In the genomic region with DNA sequence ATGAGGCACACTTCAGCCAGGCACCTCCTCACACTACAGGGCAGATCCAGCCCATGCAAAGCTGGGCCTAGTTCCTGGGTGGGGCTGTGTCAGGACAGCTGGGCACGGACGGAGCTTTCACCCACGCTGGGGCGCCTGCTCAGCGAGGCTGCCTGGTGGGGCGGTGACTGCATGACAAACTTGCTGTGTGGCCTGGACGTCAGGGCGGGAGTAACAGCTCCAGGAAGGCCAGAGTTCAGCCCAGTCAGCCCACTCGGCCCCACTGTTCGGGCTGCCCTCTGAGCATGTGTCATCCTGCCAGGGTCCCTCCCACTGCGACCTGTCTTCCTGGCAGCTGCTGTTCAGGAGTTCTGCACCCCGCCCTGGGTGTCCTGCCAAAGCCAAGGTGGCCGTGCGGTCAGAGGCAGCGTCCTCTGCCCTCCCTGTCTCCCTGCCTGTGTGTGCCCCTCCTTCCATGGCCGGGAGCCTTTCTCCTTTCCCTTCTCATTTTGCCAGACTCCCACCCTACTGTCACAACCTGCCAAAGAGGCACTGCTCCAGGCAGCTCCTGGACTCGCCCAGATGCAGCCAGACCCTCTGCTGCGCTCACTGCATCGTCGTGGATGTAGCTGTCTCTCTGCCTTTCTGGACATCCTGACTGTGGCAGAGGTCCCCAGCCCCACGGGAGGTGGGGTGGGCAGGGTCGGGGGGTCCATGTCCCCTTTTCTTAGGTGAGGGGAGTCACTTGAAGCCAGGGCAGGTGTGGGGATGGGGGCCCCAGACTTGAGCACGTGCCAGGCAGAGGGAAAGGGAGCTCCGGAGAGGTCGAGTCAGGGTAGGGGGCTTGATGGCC, we compare ENCODE assay signal across 11 cellular contexts. TPM values are rescaled to one million over a fixed set of nuclear protein-coding genes. Genes with fewer than 3 reads are reported as not detected.
DNase-seq lines count a peak whose midpoint lies in the region; ATAC-seq and TF ChIP-seq lines count a peak whose summit lies in the region.
"Had no signal": no experiment of that assay in that cellular context is flagged by ENCODE, and none has a peak within 500 bp of the region (broad histone marks: within the 10 kb centered on the region; RNA-seq: fewer than 3 reads in every experiment).

No MANE protein-coding gene starts in this region.

- TF ChIP-seq CTCF in PC-9 (conservative IDR thresholded peaks at IDR 0.05) (no peak), esophagus squamous epithelium (IDR thresholded peaks at IDR 0.05) (no peak), omental fat pad (IDR thresholded peaks at IDR 0.05) (no peak)

- no peaks in the 10 kb centered on the region for H3K9me2 ChIP-seq in PC-9 (ENCODE audit: insufficient read depth)

- H3K79me2 ChIP-seq in PC-9 (ENCODE audit: low read depth), result no peaks in the 10 kb centered on the region

- no peak for TF ChIP-seq POLR2A in esophagus squamous epithelium (IDR thresholded peaks at IDR 0.05)

- peaks cover 8% of the 10 kb centered on the region for H3K4me1 Mint-ChIP-seq in T-helper 2 cell treated with Interferon-gamma antibody and Interleukin-4, amounts not matched to agents 5 μg/mL and 100 μg/mL, for 36 hours (ENCODE audit: low read depth)

- H3K27ac ChIP-seq in BLaER1 treated with 17β-estradiol and CSF1 and Interleukin-3, amounts not matched to agents 10 nM and 100 nM, result peak overlapping the region in 5 of 11 experiments; percentile 9 to 71 (median 22); a peak in 4 of 22 replicates
- H3K27ac ChIP-seq in PC-9 (peak overlapping the region; percentile 96), esophagus squamous epithelium (peak overlapping the region; percentile 74 to 89 (median 84))

- WGBS in esophagus squamous epithelium, 2 donors, result 26 to 35% methylated on average over 6 to 8 of the region's 25 CpGs

- peak overlapping the region in 4 of 11 experiments; percentile 5 to 40 (median 26); a peak in 5 of 22 replicates for H3K9ac ChIP-seq in BLaER1 treated with 17β-estradiol and CSF1 and Interleukin-3, amounts not matched to agents 10 nM and 100 nM

- intact Hi-C loops in PC-9 (cut with micrococcal nuclease; ENCODE audit: unreplicated experiment), result loop anchor here (1.0 kb wide), 1 partner anchor 17 kb away; no protein-coding TSS in a partner anchor
- intact Hi-C loops in esophagus squamous epithelium (cut with DNase I), result no loop called here

- H3K4me1 ChIP-seq in BLaER1 treated with 17β-estradiol and CSF1 and Interleukin-3, amounts not matched to agents 10 nM and 100 nM, result peaks cover 48 to 77% (median 60%) of the 10 kb centered on the region in 10 experiments
- H3K4me1 ChIP-seq in PC-9 (replicated peaks; ENCODE audit: insufficient read depth) (peaks cover 78% of the 10 kb centered on the region), esophagus squamous epithelium (peaks cover 34 to 81% (median 42%) of the 10 kb centered on the region in 3 donors)

- peaks cover 32% of the 10 kb centered on the region for H3F3A ChIP-seq in PC-9 (ENCODE audit: insufficient read depth, low read depth)

- no peak overlapping the region for H3K27ac Mint-ChIP-seq in T-helper 2 cell treated with Interferon-gamma antibody and Interleukin-4, amounts not matched to agents 5 μg/mL and 100 μg/mL, for 36 hours

- peaks cover 0 to 9% (median 0%) of the 10 kb centered on the region in 11 experiments; a peak in 2 of 22 replicates for H3K9me3 ChIP-seq in BLaER1 treated with 17β-estradiol and CSF1 and Interleukin-3, amounts not matched to agents 10 nM and 100 nM (replicated peaks in 1 of 11)
- H3K9me3 ChIP-seq in PC-9 (ENCODE audit: insufficient read depth, low read depth) (no peaks in the 10 kb centered on the region), esophagus squamous epithelium (no peaks in the 10 kb centered on the region)

- no peaks in the 10 kb centered on the region for H4K20me1 ChIP-seq in BLaER1 treated with 17β-estradiol and CSF1 and Interleukin-3, amounts not matched to agents 10 nM and 100 nM
- H4K20me1 ChIP-seq in PC-9 (ENCODE audit: insufficient read depth), result no peaks in the 10 kb centered on the region

- POLR2A ChIA-PET in PC-9 (lab: Charles Lee; ENCODE audit: unreplicated experiment), result interaction anchor here (0.6 to 1.0 kb wide), 2 partner anchors 9 to 77 kb away, joined by 3 to 8 read pairs; no protein-coding TSS in a partner anchor

- no peaks in the 10 kb centered on the region for H3K36me3 Mint-ChIP-seq in T-helper 2 cell treated with Interferon-gamma antibody and Interleukin-4, amounts not matched to agents 5 μg/mL and 100 μg/mL, for 36 hours (ENCODE audit: low read depth)

- H2AFZ ChIP-seq in PC-9, result no peak overlapping the region

- no TSS peak for BruUV-seq in PC-9 (replicated peaks; lab: Mats Ljungman, UMichigan)

- DNase-seq in PC-9 (peak; percentile 91 to 93), esophagus squamous epithelium (lab: John Stamatoyannopoulos, UW) (peak; percentile 30), omental fat pad (ENCODE audit: low spot score) (peak; percentile 32), OCI-M2 (lab: John Stamatoyannopoulos, UW; ENCODE audit: unreplicated experiment) (no peak), NCI-H1092 (lab: John Stamatoyannopoulos, UW) (no peak)
- DNase-seq in T-helper 2 cell treated with Interferon-gamma antibody and Interleukin-4, amounts not matched to agents 5 μg/mL and 100 μg/mL, for 36 hours (ENCODE audit: low spot score), result no peak
- DNase-seq: activated T-cell treated with anti-CD3 and anti-CD28 coated beads for 4 hours, DMS 273 treated with DMSO at 0.1 percent for 48 hours, NCI-H2081 treated with DMSO at 0.1 percent for 48 hours had no signal

- no peak overlapping the region for H3K4me3 Mint-ChIP-seq in T-helper 2 cell treated with Interferon-gamma antibody and Interleukin-4, amounts not matched to agents 5 μg/mL and 100 μg/mL, for 36 hours

- peak; percentile 61 for ATAC-seq in omental fat pad (ENCODE audit: low FRiP score)
- ATAC-seq in HG02798 (IDR thresholded peaks at IDR 0.05; ENCODE audit: poor library complexity, unreplicated experiment), result no peak

- no peak overlapping the region for H3K4me3 ChIP-seq in BLaER1 treated with 17β-estradiol and CSF1 and Interleukin-3, amounts not matched to agents 10 nM and 100 nM
- H3K4me3 ChIP-seq in PC-9 (peak overlapping the region; percentile 35; the same call in 1 of the 2 replicates), esophagus squamous epithelium (no peak overlapping the region)

- no peaks in the 10 kb centered on the region for H3K36me3 ChIP-seq in BLaER1 treated with 17β-estradiol and CSF1 and Interleukin-3, amounts not matched to agents 10 nM and 100 nM
- no peaks in the 10 kb centered on the region for H3K36me3 ChIP-seq in PC-9 (ENCODE audit: low read depth)
- H3K36me3 ChIP-seq in esophagus squamous epithelium, result no peaks in the 10 kb centered on the region

- peak overlapping the region in 7 of 11 experiments; percentile 21 to 85 (median 72); a peak in 11 of 22 replicates for H3K4me2 ChIP-seq in BLaER1 treated with 17β-estradiol and CSF1 and Interleukin-3, amounts not matched to agents 10 nM and 100 nM
- H3K4me2 ChIP-seq in PC-9, result peak overlapping the region; percentile 95

- no peaks in the 10 kb centered on the region for H3K27me3 Mint-ChIP-seq in T-helper 2 cell treated with Interferon-gamma antibody and Interleukin-4, amounts not matched to agents 5 μg/mL and 100 μg/mL, for 36 hours (ENCODE audit: low read depth)

- CTCF ChIA-PET in PC-9 (lab: Charles Lee), result no interaction called here

- H3K9me3 Mint-ChIP-seq in T-helper 2 cell treated with Interferon-gamma antibody and Interleukin-4, amounts not matched to agents 5 μg/mL and 100 μg/mL, for 36 hours, result no peaks in the 10 kb centered on the region

- no peaks in the 10 kb centered on the region for H3K27me3 ChIP-seq in BLaER1 treated with 17β-estradiol and CSF1 and Interleukin-3, amounts not matched to agents 10 nM and 100 nM
- no peaks in the 10 kb centered on the region for H3K27me3 ChIP-seq in PC-9 (ENCODE audit: insufficient read depth, low read depth)
- no peaks in the 10 kb centered on the region for H3K27me3 ChIP-seq in esophagus squamous epithelium

RNA-seq across cellular contexts. Expression of a gene that starts 33.0 kb away (rescaled TPM):
- 21.5 and 24.7 TPM in 2 replicates for total RNA-seq in PC-9 (2021)
- 10 to 100 TPM; 19.4 to 46.8 (median 35.0) TPM for total RNA-seq in esophagus squamous epithelium
- 10 to 100 TPM; 26.4 to 29.8 (median 27.0) TPM for total RNA-seq in omental fat pad

RNA-seq across cellular contexts. Expression of a gene that starts 33.6 kb away (rescaled TPM):
- 11.7 and 13.9 TPM in 2 replicates for total RNA-seq in PC-9 (2021)
- 10 to 100 TPM; 12.4 to 19.6 (median 14.3) TPM for total RNA-seq in esophagus squamous epithelium
- total RNA-seq in omental fat pad, result 10 to 100 TPM; 12.3 to 23.3 (median 13.9) TPM

RNA-seq across cellular contexts. Expression of a gene that starts 39.9 kb away (rescaled TPM):
- total RNA-seq in PC-9 (2021) (51.4 and 52.1 TPM in 2 replicates), esophagus squamous epithelium (10 to 100 TPM; 29.5 to 63.5 (median 48.2) TPM), omental fat pad (10 to 100 TPM; 42.7 to 56.3 (median 45.9) TPM)

RNA-seq across cellular contexts. Expression of a gene that starts 55.9 kb away (rescaled TPM):
- total RNA-seq in PC-9 (2021) (480 and 837 TPM in 2 replicates), esophagus squamous epithelium (10 to 100 TPM; 15.8 to 65.8 (median 51.8) TPM), omental fat pad (10 to 100 TPM in 1 of 4 donors, 1 to 10 TPM in 1, under 1 TPM in 1, not detected in 1; 0.60 to 10.9 (median 1.1) TPM)

Comparison
In these comparisons a context has a peak if more than half of its experiments do, and no peak if none do; other contexts are left out.
1. DNase-seq: peak in PC-9 (2 of 2), esophagus squamous epithelium (single experiment) and omental fat pad (single experiment); none in T-helper 2 cell treated with Interferon-gamma antibody and Interleukin-4, amounts not matched to agents 5 μg/mL and 100 μg/mL, for 36 hours (single experiment), OCI-M2 (single experiment) and NCI-H1092 (single experiment).